Comparison of ENCODE assay signal across 8 cellular contexts in genomic region chr18:35095983-35096676, GRCh38. TPM values are rescaled to one million over a fixed set of nuclear protein-coding genes. Genes with fewer than 3 reads are reported as not detected.
DNase-seq lines count a peak whose midpoint lies in the region; ATAC-seq, FAIRE-seq and TF ChIP-seq lines count a peak whose summit lies in the region.

No MANE protein-coding gene starts in this region.

- no peak overlapping the region for H3K9ac ChIP-seq in GM12878 (ENCODE audit: control insufficient read depth, insufficient read depth, low read length)

- H3K79me2 ChIP-seq in GM12878 (ENCODE audit: control insufficient read depth, insufficient read depth, low read length) = no peaks in the 10 kb centered on the region

- in situ Hi-C loops in GM12878 (cut with MboI) = no loop called here

- TF ChIP-seq RAD21 in GM12878 (IDR thresholded peaks at IDR 0.05; ENCODE audit: insufficient read depth, low read depth, low read length) = no peak

- CTCF ChIA-PET in GM12878 (lab: Yijun Ruan, JAX) = interaction anchor here (0.6 to 1.2 kb wide), 6 partner anchors 46 to 1200 kb away, joined by 3 to 5 read pairs (median 3); no protein-coding TSS in a partner anchor

- intact Hi-C loops in GM12878 (cut with micrococcal nuclease; ENCODE audit: unreplicated experiment) = no loop called here

- peak; percentile 17 for DNase-seq in GM06990 (ENCODE audit: extremely low read depth, insufficient read length)
- peak; percentile 3 for DNase-seq in GM12878 (ENCODE audit: low read depth, low spot score)
- DNase-seq in effector CD8-positive, alpha-beta T cell (lab: John Stamatoyannopoulos, UW) = no peak
- no peak for DNase-seq in mesenteric fat pad (ENCODE audit: low spot score)
- no peak for DNase-seq in NCI-H524 (lab: John Stamatoyannopoulos, UW)
- no peak for DNase-seq in SKM-1 (lab: John Stamatoyannopoulos, UW; ENCODE audit: unreplicated experiment)

- H3K27me3 ChIP-seq in GM06990 (replicated peaks; ENCODE audit: control insufficient read depth, insufficient read depth, low read length) (no peaks in the 10 kb centered on the region), GM12878 (replicated peaks in 1 of 2; ENCODE audit: control insufficient read depth in 2 of 2, insufficient read depth in 2 of 2, low read length in 1 of 2) (no peaks in the 10 kb centered on the region)

- no peaks in the 10 kb centered on the region for H3K36me3 ChIP-seq in GM06990 (ENCODE audit: control insufficient read depth, insufficient read depth, low read length)
- H3K36me3 ChIP-seq in GM12878 (ENCODE audit: control insufficient read depth in 2 of 2, insufficient read depth in 2 of 2, low read length in 1 of 2) = no peaks in the 10 kb centered on the region

- TF ChIP-seq CTCF in GM06990 (IDR thresholded peaks at IDR 0.05; ENCODE audit: insufficient read depth, low read length, poor library complexity, severe bottlenecking) (no peak), GM12878 (IDR thresholded peaks at IDR 0.05 in 2 of 3, conservative IDR thresholded peaks at IDR 0.05 in 1 of 3; ENCODE audit: control insufficient read depth in 2 of 3, extremely low read depth in 1 of 3, insufficient read depth in 1 of 3, low read depth in 3 of 3, low read length in 3 of 3) (no peak)

- no peak overlapping the region for H3K4me3 ChIP-seq in GM06990 (replicated peaks; ENCODE audit: low read depth, low read length)
- no peak overlapping the region for H3K4me3 ChIP-seq in GM12878

- no peaks in the 10 kb centered on the region for H4K20me1 ChIP-seq in GM12878 (ENCODE audit: control insufficient read depth, insufficient read depth)

- TF ChIP-seq POLR2A in GM12878 (IDR thresholded peaks at IDR 0.05; ENCODE audit: low read depth, low read length) = no peak

- TF ChIP-seq EP300 in GM12878 (IDR thresholded peaks at IDR 0.05; ENCODE audit: borderline replicate concordance in 1 of 2, control insufficient read depth in 1 of 2, low read depth in 2 of 2, low read length in 2 of 2) = no peak

- H3K4me1 ChIP-seq in GM12878 (ENCODE audit: control insufficient read depth, insufficient read depth, low read length) = no peaks in the 10 kb centered on the region

- no peak for FAIRE-seq in GM12878 (lab: Jason Lieb, UNC)

- 100% methylated on average over 1 of the region's 1 CpG for WGBS in GM12878 (ENCODE audit: insufficient coverage, insufficient replicate concordance, low lambda C conversion rate, missing lambda C conversion rate)

- no peak overlapping the region for H2AFZ ChIP-seq in GM12878 (ENCODE audit: control insufficient read depth, low read depth, low read length)

- POLR2A ChIA-PET in GM12878 (lab: Charles Lee) = interaction anchor here (0.5 to 2.1 kb wide), 4 partner anchors 8 to 191 kb away, joined by 3 to 7 read pairs (median 4); no protein-coding TSS in a partner anchor

- no peaks in the 10 kb centered on the region for H3K9me3 ChIP-seq in GM12878 (replicated peaks; ENCODE audit: control insufficient read depth, insufficient read depth, low read length)

- ATAC-seq in GM19463 (IDR thresholded peaks at IDR 0.05; ENCODE audit: unreplicated experiment) (peak; percentile 86), HG03095 (IDR thresholded peaks at IDR 0.05; ENCODE audit: unreplicated experiment) (peak; percentile 95), GM12878 (peak; percentile 86)

- SMC1A ChIA-PET in GM12878 (lab: Charles Lee; ENCODE audit: uncharacterized antibody, unreplicated experiment) = interaction anchor here (0.6 to 1.5 kb wide), 11 partner anchors 9 to 238 kb away, joined by 3 to 9 read pairs (median 5); no protein-coding TSS in a partner anchor

- H3K27ac ChIP-seq in GM12878 (ENCODE audit: control insufficient read depth, insufficient read depth) = peak overlapping the region; percentile 28; the same call in 1 of the 2 replicates

- no TSS peak for BruUV-seq in GM12878 (replicated peaks; lab: Mats Ljungman, UMichigan)

- no peak overlapping the region; the same call in 1 of the 2 replicates for H3K4me2 ChIP-seq in GM12878 (ENCODE audit: control insufficient read depth, insufficient read depth)

- RAD21 ChIA-PET in GM12878 (lab: Charles Lee; ENCODE audit: unreplicated experiment) = interaction anchor here (1.1 to 1.5 kb wide), 3 partner anchors 46 to 67 kb away, joined by 7 to 8 read pairs (median 7); no protein-coding TSS in a partner anchor

TF ChIP-seq in GM12878, 131 proteins besides CTCF, POLR2A, EP300 and RAD21:
- TF ChIP-seq NFIC (IDR thresholded peaks at IDR 0.05; ENCODE audit: low read depth, low read length) (peak; percentile 89), FOXM1 (IDR thresholded peaks at IDR 0.05; ENCODE audit: low read depth, low read length) (peak; percentile 48; the same call in 1 of the 2 replicates), ATF2 (IDR thresholded peaks at IDR 0.05; ENCODE audit: low read length) (0 out of 2 replicates have a peak, but pooled peaks have one; percentile 39), MTA2 (IDR thresholded peaks at IDR 0.05; ENCODE audit: low read depth) (peak; percentile 27; the same call in 1 of the 2 replicates), MXI1 (IDR thresholded peaks at IDR 0.05; ENCODE audit: low read depth, low read length) (no peak), BCL11A (IDR thresholded peaks at IDR 0.05; ENCODE audit: low read depth, low read length) (peak; percentile 60; the same call in 1 of the 2 replicates), RUNX3 (IDR thresholded peaks at IDR 0.05; ENCODE audit: low read length) (peak; percentile 30; the same call in 1 of the 2 replicates), JUNB (IDR thresholded peaks at IDR 0.05) (peak; percentile 89), NFYA (IDR thresholded peaks at IDR 0.05; ENCODE audit: borderline replicate concordance, low read depth, low read length) (no peak), MEF2B (IDR thresholded peaks at IDR 0.05; ENCODE audit: partially characterized antibody, poor library complexity, severe bottlenecking) (peak; percentile 86), IKZF2 (IDR thresholded peaks at IDR 0.05) (peak; percentile 46 to 47; a peak in 3 of 4 replicates), GATAD2B (conservative IDR thresholded peaks at IDR 0.05; ENCODE audit: low read depth) (no peak), BHLHE40 (IDR thresholded peaks at IDR 0.05; ENCODE audit: borderline replicate concordance in 1 of 2, low read depth in 2 of 2, low read length in 1 of 2) (0 out of 4 replicates have a peak, but pooled peaks of 1 of the 2 experiments have one; percentile 15), CREM (IDR thresholded peaks at IDR 0.05; ENCODE audit: low read depth) (peak; percentile 38; the same call in 1 of the 2 replicates)

RNA-seq across cellular contexts. Expression of gene MAPRE2, which starts 54.9 kb away (rescaled TPM):
- 39.7 and 46.4 TPM in 2 replicates for total RNA-seq in GM12878 (2013; cell fraction: nucleolus; rRNA removed)
- total RNA-seq in GM12878 (2014; rRNA removed) (20.9 and 22.4 TPM in 2 replicates), GM12878 (2014; rRNA removed; fragmentation: Illumina TruSeq; extraction: Trizol) (18.7 and 18.9 TPM in 2 replicates), GM12878 (2021) (23.9 and 27.9 TPM in 2 replicates), mesenteric fat pad (23.6 TPM)
- polyA plus RNA-seq in GM12878 (2011; ENCODE audit: low read depth) = 9.5 TPM
- polyA plus RNA-seq in GM12878 (2011; rRNA removed) (50.6 and 63.4 TPM in 2 replicates), GM12878 (2014; fragmentation: Illumina TruSeq; extraction: Trizol) (28.5 and 39.8 TPM in 2 replicates), GM12878 (2014; fragmentation: Nextera tagmentation; extraction: Ambion mirVana) (10 to 100 TPM; 11.0 to 16.3 TPM), GM12878 (2014; rRNA removed) (26.7 and 32.3 TPM in 2 replicates), GM12878 (2016; fragmentation: Nextera tagmentation; extraction: Ambion mirVana) (10 to 100 TPM; 24.0 to 25.0 TPM)
- polyA plus RNA-seq in GM12878 (2011; cell fraction: cytosol; rRNA removed) = 30.0 and 31.6 TPM in 2 replicates
- polyA plus RNA-seq in GM12878 (2011; cell fraction: nucleus; rRNA removed) = 24.9 and 37.2 TPM in 2 replicates
- 11.7 and 13.4 TPM in 2 replicates for polyA plus RNA-seq in GM12878 (2012)
- polyA minus RNA-seq in GM12878 (2011; rRNA and poly(A)+ RNA removed) = 33.8 and 41.5 TPM in 2 replicates
- 11.5 and 12.0 TPM in 2 replicates for polyA minus RNA-seq in GM12878 (2011; cell fraction: cytosol; rRNA and poly(A)+ RNA removed)
- polyA minus RNA-seq in GM12878 (2011; cell fraction: nucleus; rRNA and poly(A)+ RNA removed) = 19.8 and 37.9 TPM in 2 replicates

Comparison
In these comparisons a context has a peak if more than half of its experiments do, and no peak if none do; other contexts are left out.
1. DNase-seq: peak in GM06990 (single experiment) and GM12878 (single experiment); none in effector CD8-positive, alpha-beta T cell (single experiment), mesenteric fat pad (single experiment), NCI-H524 (0 of 2) and SKM-1 (single experiment).
2. Peak in every context shown above with its lines, with median percentiles within 50 percentile points of each other: ATAC-seq.